Comparison of ENCODE assay signal across 23 cellular contexts in genomic region chr9:3409453-3409852, GRCh38.
DNase-seq lines count a peak whose midpoint lies in the region; ATAC-seq, FAIRE-seq and TF ChIP-seq lines count a peak whose summit lies in the region.
"Had no signal": no experiment of that assay in that cellular context is flagged by ENCODE, and none has a peak within 500 bp of the region (broad histone marks: within the 10 kb centered on the region; RNA-seq: fewer than 3 reads in every experiment).

No MANE protein-coding gene starts in this region.

- intact Hi-C loops in K562 (cut with micrococcal nuclease), result no loop called here
- intact Hi-C loops in stomach (cut with DNase I; ENCODE audit: low total_unique reads), result no loop called here

- in situ Hi-C loops in K562 (cut with MboI), result no loop called here

- POLR2A ChIA-PET in A549 (lab: Yijun Ruan, JAX) (no interaction called here), K562 (lab: Yijun Ruan, JAX) (no interaction called here)

- BruUV-seq in K562 (replicated peaks; lab: Mats Ljungman, UMichigan), result no TSS peak

- H3K27ac ChIP-seq in A549 (no peak overlapping the region), GM23338 (ENCODE audit: low read depth) (0 out of 2 replicates have a peak overlapping the region, but pooled peaks have one; percentile 2), K562 (ENCODE audit: extremely low read depth, low read depth, low read length) (no peak overlapping the region), stomach (no peak overlapping the region)
- H3K27ac ChIP-seq: BLaER1 treated with 17β-estradiol and CSF1 and Interleukin-3, amounts not matched to agents 10 nM and 100 nM had no signal

- CTCF ChIA-PET in A549 (lab: Yijun Ruan, JAX), result interaction anchor here (0.5 kb wide), 1 partner anchor 64 kb away, joined by 4 read pairs; no protein-coding TSS in a partner anchor
- CTCF ChIA-PET in K562 (lab: Yijun Ruan, JAX; ENCODE audit: low intra/inter-chr PET ratio), result no interaction called here

- H3K4me3 Mint-ChIP-seq in GM23338, result no peak overlapping the region
- H3K4me3 Mint-ChIP-seq in stimulated activated memory B cell treated with anti-CD40 and anti-IgM and Interleukin-4, amounts not matched to agents 10 μg/mL and 1 μg/mL and 100 μg/mL, for 72 hours, result no peak overlapping the region
- H3K4me3 Mint-ChIP-seq: CD14-positive monocyte; CD4-positive, alpha-beta T cell; CD8-positive, alpha-beta memory T cell had no signal

- H3K27me3 Mint-ChIP-seq in GM23338 (ENCODE audit: insufficient read depth, low read depth, poor library complexity), result peaks cover 3% of the 10 kb centered on the region
- no peaks in the 10 kb centered on the region for H3K27me3 Mint-ChIP-seq in stimulated activated memory B cell treated with anti-CD40 and anti-IgM and Interleukin-4, amounts not matched to agents 10 μg/mL and 1 μg/mL and 100 μg/mL, for 72 hours
- H3K27me3 Mint-ChIP-seq: CD4-positive, alpha-beta T cell; CD8-positive, alpha-beta memory T cell had no signal

- H3F3A ChIP-seq in GM23338 (replicated peaks; ENCODE audit: low read depth), result no peaks in the 10 kb centered on the region

- H2AFZ ChIP-seq in GM23338 (no peak overlapping the region), K562 (ENCODE audit: low read depth, low read length) (no peak overlapping the region)

- H3K79me2 ChIP-seq in GM23338 (replicated peaks; ENCODE audit: insufficient read depth) (no peaks in the 10 kb centered on the region), K562 (ENCODE audit: control insufficient read depth, insufficient read depth, low read length) (no peaks in the 10 kb centered on the region)

- H4K20me1 ChIP-seq in GM23338 (replicated peaks; ENCODE audit: insufficient read depth) (no peaks in the 10 kb centered on the region), K562 (replicated peaks; ENCODE audit: control insufficient read depth, insufficient read depth, low read length) (no peaks in the 10 kb centered on the region)
- H4K20me1 ChIP-seq: BLaER1 treated with 17β-estradiol and CSF1 and Interleukin-3, amounts not matched to agents 10 nM and 100 nM had no signal

- no peaks in the 10 kb centered on the region for H3K36me3 Mint-ChIP-seq in GM23338 (ENCODE audit: low read depth)
- peaks cover 11% of the 10 kb centered on the region for H3K36me3 Mint-ChIP-seq in stimulated activated memory B cell treated with anti-CD40 and anti-IgM and Interleukin-4, amounts not matched to agents 10 μg/mL and 1 μg/mL and 100 μg/mL, for 72 hours
- H3K36me3 Mint-ChIP-seq: CD14-positive monocyte; CD8-positive, alpha-beta memory T cell had no signal

- no peak for TF ChIP-seq POLR2A in A549 (IDR thresholded peaks at IDR 0.05; ENCODE audit: low read length)
- no peak for TF ChIP-seq POLR2A in K562 (conservative IDR thresholded peaks at IDR 0.05)
- TF ChIP-seq POLR2A in stomach (IDR thresholded peaks at IDR 0.05), result no peak

- no peak overlapping the region for H3K4me3 ChIP-seq in A549
- H3K4me3 ChIP-seq in GM23338, result no peak overlapping the region
- no peak overlapping the region for H3K4me3 ChIP-seq in K562
- no peak overlapping the region for H3K4me3 ChIP-seq in stomach
- H3K4me3 ChIP-seq: BLaER1 treated with 17β-estradiol and CSF1 and Interleukin-3, amounts not matched to agents 10 nM and 100 nM had no signal

- H3K27me3 ChIP-seq in GM23338 (ENCODE audit: insufficient read depth) (no peaks in the 10 kb centered on the region), K562 (ENCODE audit: control insufficient read depth in 2 of 2, insufficient read depth in 2 of 2, low read length in 2 of 2) (no peaks in the 10 kb centered on the region), stomach (no peaks in the 10 kb centered on the region)
- H3K27me3 ChIP-seq: BE2C; BLaER1 treated with 17β-estradiol and CSF1 and Interleukin-3, amounts not matched to agents 10 nM and 100 nM had no signal

- no peaks in the 10 kb centered on the region for H3K9me1 ChIP-seq in K562 (ENCODE audit: control insufficient read depth, insufficient read depth, low read length)

- no peaks in the 10 kb centered on the region for H3K4me1 Mint-ChIP-seq in GM23338
- H3K4me1 Mint-ChIP-seq in stimulated activated memory B cell treated with anti-CD40 and anti-IgM and Interleukin-4, amounts not matched to agents 10 μg/mL and 1 μg/mL and 100 μg/mL, for 72 hours, result no peaks in the 10 kb centered on the region
- H3K4me1 Mint-ChIP-seq: CD14-positive monocyte had no signal

- H3K9me3 ChIP-seq in A549 (no peaks in the 10 kb centered on the region), K562 (replicated peaks; ENCODE audit: control insufficient read depth, insufficient read depth, low read depth, low read length) (no peaks in the 10 kb centered on the region), stomach (no peaks in the 10 kb centered on the region)
- H3K9me3 ChIP-seq: BE2C; BLaER1 treated with 17β-estradiol and CSF1 and Interleukin-3, amounts not matched to agents 10 nM and 100 nM had no signal

- FAIRE-seq in A549 (lab: Jason Lieb, UNC) (no peak), K562 (lab: Jason Lieb, UNC) (no peak)
- FAIRE-seq: D721Med, GM12891, GM18507 had no signal

- WGBS in A549 (ENCODE audit: missing lambda C conversion rate), result 88% methylated on average over 1 of the region's 1 CpG
- 0% methylated on average over 1 of the region's 1 CpG for WGBS in K562 (ENCODE audit: insufficient coverage, low coverage, missing lambda C conversion rate)
- WGBS in stomach, 5 donors, result 93 to 100% (median 97%) methylated on average over 1 of the region's 1 CpG

- DNase-seq in A549 (ENCODE audit: low read depth in 1 of 2, low spot score in 1 of 2) (no peak), GM23338 (ENCODE audit: low spot score) (no peak), K562 (ENCODE audit: extremely low read depth in 1 of 4, low spot score in 3 of 4) (no peak), HuH-7 (ENCODE audit: low spot score) (no peak), stomach (no peak)
- DNase-seq: ACHN; AML-193; BE2C; CD4-positive, alpha-beta T cell; CD8-positive, alpha-beta memory T cell; DMS 273 treated with DMSO at 0.1 percent for 48 hours; DMS79; EL; GF-D8; GOT3; H7; HCEC 1CT had no signal

- no peak overlapping the region for H3K4me2 ChIP-seq in A549
- no peak overlapping the region for H3K4me2 ChIP-seq in GM23338
- H3K4me2 ChIP-seq in K562 (ENCODE audit: insufficient read depth, low read length), result no peak overlapping the region
- H3K4me2 ChIP-seq: BLaER1 treated with 17β-estradiol and CSF1 and Interleukin-3, amounts not matched to agents 10 nM and 100 nM had no signal

- no peaks in the 10 kb centered on the region for H3K4me1 ChIP-seq in A549
- H3K4me1 ChIP-seq in GM23338 (ENCODE audit: insufficient read depth), result peaks cover 6% of the 10 kb centered on the region; the same call in 1 of the 2 replicates
- H3K4me1 ChIP-seq in K562 (replicated peaks in 1 of 2; ENCODE audit: control insufficient read depth in 2 of 2, insufficient read depth in 2 of 2, low read length in 2 of 2), result no peaks in the 10 kb centered on the region
- no peaks in the 10 kb centered on the region for H3K4me1 ChIP-seq in stomach
- H3K4me1 ChIP-seq: BLaER1 treated with 17β-estradiol and CSF1 and Interleukin-3, amounts not matched to agents 10 nM and 100 nM had no signal

- H3K36me3 ChIP-seq in GM23338 (ENCODE audit: insufficient read depth), result no peaks in the 10 kb centered on the region
- H3K36me3 ChIP-seq in K562 (ENCODE audit: control insufficient read depth, insufficient read depth, low read length), result no peaks in the 10 kb centered on the region
- no peaks in the 10 kb centered on the region for H3K36me3 ChIP-seq in stomach
- H3K36me3 ChIP-seq: BE2C; BLaER1 treated with 17β-estradiol and CSF1 and Interleukin-3, amounts not matched to agents 10 nM and 100 nM had no signal

- no peak overlapping the region for H3K9ac ChIP-seq in K562 (ENCODE audit: insufficient read depth in 1 of 2, low read depth in 2 of 2, low read length in 2 of 2)
- H3K9ac ChIP-seq: BLaER1 treated with 17β-estradiol and CSF1 and Interleukin-3, amounts not matched to agents 10 nM and 100 nM had no signal

- H3K27ac Mint-ChIP-seq in GM23338, result no peak overlapping the region
- H3K27ac Mint-ChIP-seq in stimulated activated memory B cell treated with anti-CD40 and anti-IgM and Interleukin-4, amounts not matched to agents 10 μg/mL and 1 μg/mL and 100 μg/mL, for 72 hours, result no peak overlapping the region
- H3K27ac Mint-ChIP-seq: CD14-positive monocyte; CD4-positive, alpha-beta T cell; CD8-positive, alpha-beta memory T cell had no signal

- no peak for ATAC-seq in A549
- ATAC-seq in GM23338, result no peak
- ATAC-seq in K562, result no peak
- no peak for ATAC-seq in stimulated activated memory B cell treated with anti-CD40 and anti-IgM and Interleukin-4, amounts not matched to agents 10 μg/mL and 1 μg/mL and 100 μg/mL, for 72 hours

- no peaks in the 10 kb centered on the region for H3K9me3 Mint-ChIP-seq in GM23338
- H3K9me3 Mint-ChIP-seq in stimulated activated memory B cell treated with anti-CD40 and anti-IgM and Interleukin-4, amounts not matched to agents 10 μg/mL and 1 μg/mL and 100 μg/mL, for 72 hours, result peaks cover 3% of the 10 kb centered on the region
- H3K9me3 Mint-ChIP-seq: CD4-positive, alpha-beta T cell; CD8-positive, alpha-beta memory T cell had no signal

- TF ChIP-seq RAD21 in A549 (conservative IDR thresholded peaks at IDR 0.05 in 1 of 2, IDR thresholded peaks at IDR 0.05 in 1 of 2), result no peak
- no peak for TF ChIP-seq RAD21 in K562 (CRISPR knock-in tag; conservative IDR thresholded peaks at IDR 0.05 in 1 of 2, IDR thresholded peaks at IDR 0.05 in 1 of 2)

- TF ChIP-seq EP300 in A549 (IDR thresholded peaks at IDR 0.05) (no peak), K562 (IDR thresholded peaks at IDR 0.05; ENCODE audit: low read length) (no peak), stomach (IDR thresholded peaks at IDR 0.05) (no peak)

- TF ChIP-seq CTCF in A549 (IDR thresholded peaks at IDR 0.05), result no peak
- TF ChIP-seq CTCF in GM23338 (conservative IDR thresholded peaks at IDR 0.05; ENCODE audit: low read depth in 2 of 2), result no peak
- TF ChIP-seq CTCF in K562 (IDR thresholded peaks at IDR 0.05 in 2 of 3, conservative IDR thresholded peaks at IDR 0.05 in 1 of 3; ENCODE audit: insufficient read depth in 2 of 3, low read depth in 1 of 3, low read length in 3 of 3), result no peak
- no peak for TF ChIP-seq CTCF in stomach (IDR thresholded peaks at IDR 0.05)

- H3K9me2 ChIP-seq in GM23338 (ENCODE audit: insufficient read depth), result no peaks in the 10 kb centered on the region

TF ChIP-seq in A549, 52 proteins besides CTCF, POLR2A, EP300 and RAD21:
- TF ChIP-seq MAFK (IDR thresholded peaks at IDR 0.05; ENCODE audit: partially characterized antibody), result peak; percentile 49
- TF ChIP-seq HOXA7 (CRISPR knock-in tag; IDR thresholded peaks at IDR 0.05), result no peak

TF ChIP-seq in GM23338, 12 proteins besides CTCF, POLR2A, EP300 and RAD21 (continues in another document):
- TF ChIP-seq POLR2AphosphoS5 (IDR thresholded peaks at IDR 0.05; ENCODE audit: low read depth), result no peak
- no peak for TF ChIP-seq NANOG (IDR thresholded peaks at IDR 0.05; ENCODE audit: borderline replicate concordance)

Comparison
In these comparisons a context has a peak if more than half of its experiments do, and no peak if none do; other contexts are left out.
1. Of the 35 proteins assayed by ChIP-seq in both K562 and A549: peak only in K562: none; only in A549: MAFK; in both: none; in neither: 34.